Comparison of ENCODE assay signal across 31 cellular contexts in genomic region chr12:457676-458075, GRCh38. TPM values are rescaled to one million over a fixed set of nuclear protein-coding genes. Genes with fewer than 3 reads are reported as not detected.
DNase-seq lines count a peak whose midpoint lies in the region; ATAC-seq and TF ChIP-seq lines count a peak whose summit lies in the region.
"Had no signal": no experiment of that assay in that cellular context is flagged by ENCODE, and none has a peak within 500 bp of the region (broad histone marks: within the 10 kb centered on the region; RNA-seq: fewer than 3 reads in every experiment).

No MANE protein-coding gene starts in this region.

- H3K9me3 Mint-ChIP-seq in CD4-positive, CD25-positive, alpha-beta regulatory T cell: no peaks in the 10 kb centered on the region

- peak overlapping the region in 3 of 4 donors; percentile 10 to 76 (median 21) for H3K4me3 Mint-ChIP-seq in CD4-positive, CD25-positive, alpha-beta regulatory T cell
- H3K4me3 Mint-ChIP-seq: endodermal cell, GM23338, T-helper 17 cell had no signal

- POLR2A ChIA-PET in A673 (lab: Charles Lee; ENCODE audit: low non-redundant PET): no interaction called here

- CTCF ChIA-PET in A673 (lab: Charles Lee): no interaction called here

- no peak for ATAC-seq in CD4-positive, CD25-positive, alpha-beta regulatory T cell (ENCODE audit: low read depth in 2 of 2)
- ATAC-seq: body of pancreas, GM23338, heart right ventricle, left ventricle myocardium superior, Panc1, T-helper 17 cell had no signal

- peaks cover 56% of the 10 kb centered on the region for H3K27me3 Mint-ChIP-seq in CD4-positive, CD25-positive, alpha-beta regulatory T cell

- intact Hi-C loops in vagina (cut with DNase I) (loop anchor here (5.0 kb wide), 1 partner anchor 90 kb away; no protein-coding TSS in a partner anchor), A673 (cut with micrococcal nuclease; ENCODE audit: unreplicated experiment) (no loop called here)

- H3K27ac Mint-ChIP-seq in CD4-positive, CD25-positive, alpha-beta regulatory T cell: no peak overlapping the region
- H3K27ac Mint-ChIP-seq: endodermal cell, GM23338, T-helper 17 cell had no signal

- peak; percentile 16 for DNase-seq in NK-92 treated with Interleukin-12 subunit alpha and Interleukin-12 subunit beta, amount 100 ng/mL, for 24 hours (lab: John Stamatoyannopoulos, UW)
- DNase-seq in NK-92 (lab: John Stamatoyannopoulos, UW; ENCODE audit: unreplicated experiment) (no peak), MV-4-11 (lab: John Stamatoyannopoulos, UW) (peak; percentile 77), myocyte (ENCODE audit: low read depth) (peak; percentile 75), NCI-H345 treated with DMSO at 0.1 percent for 48 hours (lab: John Stamatoyannopoulos, UW; ENCODE audit: unreplicated experiment) (no peak), vagina (ENCODE audit: extremely low spot score in 2 of 2) (no peak), A673 (ENCODE audit: low spot score) (no peak)
- no peak for DNase-seq in CD4-positive, CD25-positive, alpha-beta regulatory T cell
- DNase-seq: 8988T; activated CD8-positive, alpha-beta memory T cell treated with anti-CD3 and anti-CD28 coated beads for 24 hours; activated naive CD4-positive, alpha-beta T cell; activated T-cell treated with anti-CD3 and anti-CD28 coated beads, Interleukin-2, amount 50 U/mL, for 1 hour; body of pancreas; dermis blood vessel endothelial cell; endodermal cell; foreskin melanocyte; heart right ventricle; IMR-90; left ventricle myocardium superior; NCI-H1092 treated with DMSO at 0.1 percent for 48 hours; NCI-H187; NCI-H510A treated with DMSO at 0.1 percent for 48 hours; SHP77; sigmoid colon; stimulated activated CD4-positive, alpha-beta T cell treated with anti-CD3 and anti-CD28 coated beads, Interleukin-4, amount 100 ng/mL, for 1 hour; T-helper 17 cell had no signal

- H3K27ac ChIP-seq in CD4-positive, CD25-positive, alpha-beta regulatory T cell (ENCODE audit: insufficient read depth, low read length, poor library complexity, severe bottlenecking): no peak overlapping the region
- H3K27ac ChIP-seq in vagina (no peak overlapping the region), A673 (ENCODE audit: low read depth, low read length, poor library complexity, severe bottlenecking) (no peak overlapping the region)
- H3K27ac ChIP-seq: body of pancreas, C4-2B, heart right ventricle, sigmoid colon had no signal

- BruUV-seq in A673 (replicated peaks; lab: Mats Ljungman, UMichigan): no TSS peak

- H3K36me3 Mint-ChIP-seq in CD4-positive, CD25-positive, alpha-beta regulatory T cell: no peaks in the 10 kb centered on the region

- no peak overlapping the region for H3K4me3 ChIP-seq in CD4-positive, CD25-positive, alpha-beta regulatory T cell (ENCODE audit: low read depth, low read length)
- H3K4me3 ChIP-seq in vagina (no peak overlapping the region), A673 (ENCODE audit: low read depth, low read length, poor library complexity, severe bottlenecking) (no peak overlapping the region)
- H3K4me3 ChIP-seq: body of pancreas, GM23338, heart right ventricle, sigmoid colon, tibial nerve had no signal

- TF ChIP-seq CTCF in vagina (IDR thresholded peaks at IDR 0.05): no peak
- no peak for TF ChIP-seq CTCF in A673 (conservative IDR thresholded peaks at IDR 0.05; ENCODE audit: low read depth, low read length)

- H3K9me3 ChIP-seq in CD4-positive, CD25-positive, alpha-beta regulatory T cell (ENCODE audit: control insufficient read depth in 2 of 2, low read length in 2 of 2): no peaks in the 10 kb centered on the region
- no peaks in the 10 kb centered on the region for H3K9me3 ChIP-seq in vagina
- H3K9me3 ChIP-seq in A673 (ENCODE audit: low read depth, low read length, poor library complexity, severe bottlenecking): no peaks in the 10 kb centered on the region
- H3K9me3 ChIP-seq: body of pancreas, heart right ventricle, sigmoid colon, tibial nerve had no signal

- H3K4me1 ChIP-seq in CD4-positive, CD25-positive, alpha-beta regulatory T cell (ENCODE audit: control insufficient read depth, insufficient read depth, low read length, poor library complexity, severe bottlenecking): peaks cover 19% of the 10 kb centered on the region
- peaks cover 18% of the 10 kb centered on the region for H3K4me1 ChIP-seq in vagina
- peaks cover 9% of the 10 kb centered on the region for H3K4me1 ChIP-seq in A673 (ENCODE audit: insufficient read depth, low read length, poor library complexity, severe bottlenecking)

- TF ChIP-seq POLR2A in vagina (IDR thresholded peaks at IDR 0.05): no peak

- peaks cover 1 to 21% (median 12%) of the 10 kb centered on the region in 4 donors for H3K4me1 Mint-ChIP-seq in CD4-positive, CD25-positive, alpha-beta regulatory T cell

- H3K36me3 ChIP-seq in CD4-positive, CD25-positive, alpha-beta regulatory T cell (ENCODE audit: control insufficient read depth, insufficient read depth, low read length): no peaks in the 10 kb centered on the region
- H3K36me3 ChIP-seq in vagina: no peaks in the 10 kb centered on the region
- no peaks in the 10 kb centered on the region for H3K36me3 ChIP-seq in A673 (ENCODE audit: insufficient read depth, low read length, poor library complexity, severe bottlenecking)
- H3K36me3 ChIP-seq: heart right ventricle, sigmoid colon, tibial nerve had no signal

- H3K27me3 ChIP-seq in CD4-positive, CD25-positive, alpha-beta regulatory T cell (ENCODE audit: control insufficient read depth, insufficient read depth, low read length): peaks cover 16% of the 10 kb centered on the region
- H3K27me3 ChIP-seq in vagina (no peaks in the 10 kb centered on the region), A673 (replicated peaks; ENCODE audit: insufficient read depth, low read depth, low read length, poor library complexity) (no peaks in the 10 kb centered on the region)
- H3K27me3 ChIP-seq: body of pancreas had no signal

RNA-seq across cellular contexts. Expression of gene B4GALNT3, which starts 2.1 kb away (rescaled TPM):
- total RNA-seq in CD4-positive, CD25-positive, alpha-beta regulatory T cell: 0.39 TPM
- 1 to 10 TPM in 3 of 4 donors, under 1 TPM in 1; 0.06 to 2.1 (median 1.4) TPM for polyA plus RNA-seq in CD4-positive, CD25-positive, alpha-beta regulatory T cell
- total RNA-seq in myocyte (0.86 and 2.3 TPM in 2 replicates), vagina (13.3 TPM), A673 (2021) (19.4 and 20.2 TPM in 2 replicates)
- 5.7 TPM for polyA plus RNA-seq in myocyte (2012)
- total RNA-seq: dermis blood vessel endothelial cell, IMR-90, pulmonary artery endothelial cell had no signal
- polyA plus RNA-seq: IMR-90 had no signal

RNA-seq across cellular contexts. Expression of gene CCDC77, which starts 56.2 kb away (rescaled TPM):
- 5.6 TPM for total RNA-seq in CD4-positive, CD25-positive, alpha-beta regulatory T cell
- 1 to 10 TPM; 3.9 to 5.6 (median 4.9) TPM for polyA plus RNA-seq in CD4-positive, CD25-positive, alpha-beta regulatory T cell
- total RNA-seq in myocyte: 9.8 and 11.5 TPM in 2 replicates
- polyA plus RNA-seq in myocyte (2012): 4.5 TPM
- 8.3 TPM for total RNA-seq in vagina
- 43.3 and 44.4 TPM in 2 replicates for total RNA-seq in A673 (2021)

Comparison
In these comparisons a context has a peak if more than half of its experiments do, and no peak if none do; other contexts are left out.
1. DNase-seq: peak in NK-92 treated with Interleukin-12 subunit alpha and Interleukin-12 subunit beta, amount 100 ng/mL, for 24 hours (single experiment), MV-4-11 (single experiment) and myocyte (single experiment); none in NK-92 (single experiment), CD4-positive, CD25-positive, alpha-beta regulatory T cell (0 of 3), NCI-H345 treated with DMSO at 0.1 percent for 48 hours (single experiment), vagina (0 of 2) and A673 (single experiment).